In the genomic region with DNA sequence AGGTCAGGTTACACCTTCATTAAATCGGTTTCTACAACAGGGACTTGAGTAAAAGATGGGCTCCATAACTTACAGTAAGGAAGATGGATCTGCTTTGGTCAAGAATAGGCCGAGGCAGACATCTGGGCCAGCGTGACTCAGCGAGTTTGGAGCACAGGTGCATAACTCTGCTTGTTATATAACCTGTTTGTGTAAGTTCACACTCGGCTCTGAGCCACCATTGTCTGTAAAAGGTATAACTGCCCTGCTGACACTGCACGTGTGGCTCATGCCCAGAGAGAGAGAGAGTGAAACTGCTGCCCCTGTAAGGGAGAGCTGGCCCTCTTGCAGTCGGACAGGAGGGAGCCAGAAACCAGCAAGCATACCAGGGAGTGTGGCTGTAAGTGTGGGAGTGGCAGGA, we compare ENCODE assay signal across 14 cellular contexts.
DNase-seq lines count a peak whose midpoint lies in the region; ATAC-seq and TF ChIP-seq lines count a peak whose summit lies in the region.
"Had no signal": no experiment of that assay in that cellular context is flagged by ENCODE, and none has a peak within 500 bp of the region (broad histone marks: within the 10 kb centered on the region; RNA-seq: fewer than 3 reads in every experiment).

No MANE protein-coding gene starts in this region.

- no peak overlapping the region for H3K56ac ChIP-seq in mesendoderm (ENCODE audit: low read length)

- no peak overlapping the region for H3K18ac ChIP-seq in mesendoderm (ENCODE audit: low read length)

- no peak overlapping the region for H2AK5ac ChIP-seq in mesendoderm (ENCODE audit: low read length)

- H3K27ac ChIP-seq in C4-2B (0 out of 2 replicates have a peak overlapping the region, but pooled peaks have one; percentile 12), MM.1S (ENCODE audit: low read length) (peak overlapping the region; percentile 32; the same call in 1 of the 2 replicates), PC-9 (no peak overlapping the region), mesendoderm (ENCODE audit: low read depth, low read length) (no peak overlapping the region)
- H3K27ac ChIP-seq: BLaER1 treated with 17β-estradiol and CSF1 and Interleukin-3, amounts not matched to agents 10 nM and 100 nM had no signal

- no peak overlapping the region for H4K8ac ChIP-seq in mesendoderm (ENCODE audit: low read depth, low read length)

- TF ChIP-seq CTCF in C4-2B (conservative IDR thresholded peaks at IDR 0.05) (no peak), MM.1S (IDR thresholded peaks at IDR 0.05; ENCODE audit: low read length) (no peak), PC-9 (conservative IDR thresholded peaks at IDR 0.05) (no peak)

- H3K79me1 ChIP-seq in mesendoderm (ENCODE audit: low read length), result no peaks in the 10 kb centered on the region

- intact Hi-C loops in PC-9 (cut with micrococcal nuclease; ENCODE audit: unreplicated experiment), result no loop called here

- H2BK120ac ChIP-seq in mesendoderm (ENCODE audit: low read depth, low read length), result no peak overlapping the region

- no peak for ATAC-seq in GM21619 (IDR thresholded peaks at IDR 0.05; ENCODE audit: unreplicated experiment)
- ATAC-seq: HCT116 had no signal

- H3K9me2 ChIP-seq in MM.1S (replicated peaks; ENCODE audit: insufficient read depth, low read length) (no peaks in the 10 kb centered on the region), PC-9 (ENCODE audit: insufficient read depth) (no peaks in the 10 kb centered on the region)

- H2AFZ ChIP-seq in MM.1S (ENCODE audit: low read length) (no peak overlapping the region), PC-9 (0 out of 2 replicates have a peak overlapping the region, but pooled peaks have one; percentile 8)

- no CpG with 5 or more reads among the region's 7 CpGs for WGBS in mesendoderm (ENCODE audit: extremely low coverage, insufficient coverage, low lambda C conversion rate)

- POLR2A ChIA-PET in PC-9 (lab: Charles Lee; ENCODE audit: unreplicated experiment), result no interaction called here

- H3K4ac ChIP-seq in mesendoderm (ENCODE audit: low read depth, low read length), result no peak overlapping the region

- H3K9me3 ChIP-seq in MM.1S (replicated peaks; ENCODE audit: insufficient read depth, low read length) (no peaks in the 10 kb centered on the region), PC-9 (ENCODE audit: insufficient read depth, low read depth) (no peaks in the 10 kb centered on the region)

- no peak overlapping the region for H3K23ac ChIP-seq in mesendoderm (ENCODE audit: low read length)

- H3K4me3 ChIP-seq in MM.1S (ENCODE audit: low read length), result no peak overlapping the region
- H3K4me3 ChIP-seq in PC-9, result no peak overlapping the region
- no peak overlapping the region for H3K4me3 ChIP-seq in mesendoderm (ENCODE audit: low read length)
- H3K4me3 ChIP-seq: BLaER1 treated with 17β-estradiol and CSF1 and Interleukin-3, amounts not matched to agents 10 nM and 100 nM had no signal

- H3K9ac ChIP-seq in MM.1S (ENCODE audit: low read length) (no peak overlapping the region), mesendoderm (ENCODE audit: low read length) (no peak overlapping the region)
- H3K9ac ChIP-seq: BLaER1 treated with 17β-estradiol and CSF1 and Interleukin-3, amounts not matched to agents 10 nM and 100 nM had no signal

- H3F3A ChIP-seq in MM.1S (ENCODE audit: insufficient read depth, low read length) (no peaks in the 10 kb centered on the region), PC-9 (ENCODE audit: insufficient read depth, low read depth) (no peaks in the 10 kb centered on the region)

- H3K79me2 ChIP-seq in MM.1S (ENCODE audit: low read length) (no peaks in the 10 kb centered on the region), PC-9 (ENCODE audit: low read depth) (no peaks in the 10 kb centered on the region), mesendoderm (ENCODE audit: control insufficient read depth, insufficient read depth, low read length) (no peaks in the 10 kb centered on the region)

- CTCF ChIA-PET in PC-9 (lab: Charles Lee), result no interaction called here

- H3K4me1 ChIP-seq in MM.1S (ENCODE audit: low read length) (peaks cover 5% of the 10 kb centered on the region; the same call in 1 of the 2 replicates), PC-9 (replicated peaks; ENCODE audit: insufficient read depth) (no peaks in the 10 kb centered on the region), mesendoderm (ENCODE audit: control insufficient read depth, low read depth, low read length) (no peaks in the 10 kb centered on the region)
- H3K4me1 ChIP-seq: BLaER1 treated with 17β-estradiol and CSF1 and Interleukin-3, amounts not matched to agents 10 nM and 100 nM had no signal

- H4K20me1 ChIP-seq in MM.1S (ENCODE audit: insufficient read depth, low read length) (no peaks in the 10 kb centered on the region), PC-9 (ENCODE audit: insufficient read depth) (no peaks in the 10 kb centered on the region)
- H4K20me1 ChIP-seq: BLaER1 treated with 17β-estradiol and CSF1 and Interleukin-3, amounts not matched to agents 10 nM and 100 nM had no signal

- H3K36me3 ChIP-seq in MM.1S (replicated peaks; ENCODE audit: insufficient read depth, low read length) (no peaks in the 10 kb centered on the region), PC-9 (ENCODE audit: low read depth) (no peaks in the 10 kb centered on the region), mesendoderm (ENCODE audit: control insufficient read depth, insufficient read depth, low read length) (no peaks in the 10 kb centered on the region)
- H3K36me3 ChIP-seq: BLaER1 treated with 17β-estradiol and CSF1 and Interleukin-3, amounts not matched to agents 10 nM and 100 nM had no signal

- no peak overlapping the region for H4K5ac ChIP-seq in mesendoderm (ENCODE audit: low read length)

- H2BK15ac ChIP-seq in mesendoderm (replicated peaks; ENCODE audit: low read depth), result no peak overlapping the region

- H2BK5ac ChIP-seq in mesendoderm (ENCODE audit: low read length), result no peak overlapping the region

- no TSS peak for BruUV-seq in PC-9 (replicated peaks; lab: Mats Ljungman, UMichigan)

- no peaks in the 10 kb centered on the region for H3K27me3 ChIP-seq in MM.1S (replicated peaks; ENCODE audit: insufficient read depth, low read length)
- no peaks in the 10 kb centered on the region for H3K27me3 ChIP-seq in PC-9 (ENCODE audit: insufficient read depth, low read depth)
- H3K27me3 ChIP-seq in mesendoderm (ENCODE audit: insufficient read depth, low read length, poor library complexity), result no peaks in the 10 kb centered on the region
- H3K27me3 ChIP-seq: BLaER1 treated with 17β-estradiol and CSF1 and Interleukin-3, amounts not matched to agents 10 nM and 100 nM had no signal

- DNase-seq in MM.1S (peak; percentile 43), PC-9 (no peak), mesendoderm (peak; percentile 2), UCSD-AML1 (lab: John Stamatoyannopoulos, UW; ENCODE audit: unreplicated experiment) (no peak)
- no peak for DNase-seq in NK-92 treated with Interleukin-12 subunit alpha and Interleukin-12 subunit beta, amount 100 ng/mL, for 24 hours (lab: John Stamatoyannopoulos, UW)
- DNase-seq: ACHN; Calu3; CD4-positive, alpha-beta T cell; DND-41; GDM1 had no signal

- H3K4me2 ChIP-seq in MM.1S (ENCODE audit: low read depth, low read length) (peak overlapping the region; percentile 15; the same call in 1 of the 2 replicates), PC-9 (no peak overlapping the region), mesendoderm (ENCODE audit: low read length) (no peak overlapping the region)
- H3K4me2 ChIP-seq: BLaER1 treated with 17β-estradiol and CSF1 and Interleukin-3, amounts not matched to agents 10 nM and 100 nM had no signal

Comparison
In these comparisons a context has a peak if more than half of its experiments do, and no peak if none do; other contexts are left out.
1. H3K27ac ChIP-seq: peak in C4-2B (single experiment) and MM.1S (single experiment); none in PC-9 (single experiment) and mesendoderm (single experiment).
2. DNase-seq: peak in MM.1S (single experiment) and mesendoderm (single experiment); none in PC-9 (0 of 2), NK-92 treated with Interleukin-12 subunit alpha and Interleukin-12 subunit beta, amount 100 ng/mL, for 24 hours (single experiment) and UCSD-AML1 (single experiment).